In genomic region chr22:17946691-17947367, GRCh38 we compare ENCODE assay signal across 1 cellular context.
TF ChIP-seq lines count a peak whose summit lies in the region.

No MANE protein-coding gene starts in this region.

TF ChIP-seq in WTC11, 78 proteins besides CTCF, POLR2A, EP300 and RAD21 (continued from another document):
- no peak for TF ChIP-seq ERG (CRISPR knock-in tag; IDR thresholded peaks at IDR 0.05)
- TF ChIP-seq ZNF232 (CRISPR knock-in tag; IDR thresholded peaks at IDR 0.05) = no peak
- TF ChIP-seq AR (CRISPR knock-in tag; IDR thresholded peaks at IDR 0.05) = no peak
- TF ChIP-seq NR3C1 (CRISPR knock-in tag; conservative IDR thresholded peaks at IDR 0.05; ENCODE audit: low read depth) = no peak
- TF ChIP-seq MAX (CRISPR knock-in tag; IDR thresholded peaks at IDR 0.05) = no peak
- no peak for TF ChIP-seq ETV6 (CRISPR knock-in tag; IDR thresholded peaks at IDR 0.05)
- TF ChIP-seq ZNF281 (CRISPR knock-in tag; IDR thresholded peaks at IDR 0.05) = no peak
